Comparison of ENCODE assay signal across 13 cellular contexts in genomic region chr4:144350706-144351105, GRCh38.
"Had no signal": no experiment of that assay in that cellular context is flagged by ENCODE, and none has a peak within 500 bp of the region (broad histone marks: within the 10 kb centered on the region; RNA-seq: fewer than 3 reads in every experiment).

No MANE protein-coding gene starts in this region.

- H3K4me3 ChIP-seq: dorsolateral prefrontal cortex, lower lobe of right lung, skin epidermis, stomach, thoracic aorta had no signal

- H3K27ac Mint-ChIP-seq: activated CD4-positive, alpha-beta T cell treated with anti-CD3 and anti-CD28 coated beads for 36 hours; activated T-helper 1 cell treated with anti-CD3 and anti-CD28 coated beads, Interleukin-12 subunit alpha, Interleukin-12 subunit beta, Interleukin-2, Interleukin-4 antibody, amounts not matched to agents 30 ng/mL and 10 ng/mL and 1 ng/mL, durations not matched to agents 14 hours and 24 hours and 36 hours; brain; naive thymus-derived CD4-positive, alpha-beta T cell had no signal

- H3K9me3 Mint-ChIP-seq: activated T-helper 1 cell treated with anti-CD3 and anti-CD28 coated beads, Interleukin-12 subunit alpha, Interleukin-12 subunit beta, Interleukin-2, Interleukin-4 antibody, amounts not matched to agents 30 ng/mL and 10 ng/mL and 1 ng/mL, durations not matched to agents 14 hours and 24 hours and 36 hours had no signal

- H3K4me1 ChIP-seq: lower lobe of right lung had no signal

- H3K9me3 ChIP-seq: lower lobe of right lung, stomach, thoracic aorta had no signal

- H3K36me3 ChIP-seq: lower lobe of right lung, stomach, thoracic aorta had no signal

- H3K4me1 Mint-ChIP-seq: activated CD4-positive, alpha-beta T cell treated with anti-CD3 and anti-CD28 coated beads for 36 hours; naive thymus-derived CD4-positive, alpha-beta T cell had no signal

- H3K4me3 Mint-ChIP-seq: activated CD4-positive, alpha-beta T cell treated with anti-CD3 and anti-CD28 coated beads for 36 hours; activated T-helper 1 cell treated with anti-CD3 and anti-CD28 coated beads, Interleukin-12 subunit alpha, Interleukin-12 subunit beta, Interleukin-2, Interleukin-4 antibody, amounts not matched to agents 30 ng/mL and 10 ng/mL and 1 ng/mL, durations not matched to agents 14 hours and 24 hours and 36 hours; brain; naive thymus-derived CD4-positive, alpha-beta T cell had no signal

- ATAC-seq: activated CD4-positive, alpha-beta T cell treated with anti-CD3 and anti-CD28 coated beads for 36 hours; lower lobe of right lung; naive thymus-derived CD4-positive, alpha-beta T cell had no signal

- H3K27ac ChIP-seq: dorsolateral prefrontal cortex, lower lobe of right lung, skin epidermis, stomach, thoracic aorta, VCaP had no signal

- H3K36me3 Mint-ChIP-seq: brain; naive thymus-derived CD4-positive, alpha-beta T cell had no signal

- DNase-seq: activated CD4-positive, alpha-beta T cell treated with anti-CD3 and anti-CD28 coated beads for 36 hours; activated naive CD4-positive, alpha-beta T cell; dorsolateral prefrontal cortex; hippocampal formation; lower lobe of right lung; naive thymus-derived CD4-positive, alpha-beta T cell; posterior cingulate gyrus; stomach had no signal
